Comparison of ENCODE assay signal across 8 cellular contexts in genomic region chr2:67840460-67841068, GRCh38.
A peak's percentile ranks its signal among the peaks of the same experiment; 100 is the strongest.
DNase-seq lines count a peak whose midpoint lies in the region; FAIRE-seq and TF ChIP-seq lines count a peak whose summit lies in the region.

No MANE protein-coding gene starts in this region.

- H3K9ac ChIP-seq in OCI-LY1 (ENCODE audit: low read length), result no peak overlapping the region

- H3K36me3 ChIP-seq in OCI-LY1 (ENCODE audit: insufficient read depth, low read length) (no peaks in the 10 kb centered on the region), breast epithelium (no peaks in the 10 kb centered on the region)

- H3K4me2 ChIP-seq in OCI-LY1 (ENCODE audit: low read length), result no peak overlapping the region

- no peaks in the 10 kb centered on the region for H3K79me2 ChIP-seq in OCI-LY1 (ENCODE audit: insufficient read depth, low read length)

- DNase-seq in D721Med (ENCODE audit: insufficient read length, low spot score) (peak; percentile 33), GM19240 (ENCODE audit: insufficient read length, low spot score) (peak; percentile 4), HPDE6-E6E7 (ENCODE audit: extremely low spot score) (peak; percentile 60), breast epithelium (ENCODE audit: low spot score in 2 of 2) (peak; percentile 28 to 62), islet precursor cell (peak; percentile 81)
- peak; percentile 8 to 19 for DNase-seq in stimulated activated CD4-positive, alpha-beta T cell treated with anti-CD3 and anti-CD28 coated beads, Interleukin-2, amount 100 ng/mL, for 48 hours
- DNase-seq in stimulated activated naive CD4-positive, alpha-beta T cell (lab: John Stamatoyannopoulos, UW), result no peak

- H2AFZ ChIP-seq in OCI-LY1 (ENCODE audit: low read length), result no peak overlapping the region

- no peaks in the 10 kb centered on the region for H3K4me1 ChIP-seq in OCI-LY1 (ENCODE audit: insufficient read depth, low read length, severe bottlenecking)
- no peaks in the 10 kb centered on the region for H3K4me1 ChIP-seq in breast epithelium

- TF ChIP-seq CTCF in D721Med (IDR thresholded peaks at IDR 0.05; ENCODE audit: insufficient read depth, missing control alignments) (peak; percentile 81), OCI-LY1 (IDR thresholded peaks at IDR 0.05; ENCODE audit: low read length) (peak; percentile 68; the same call in 1 of the 2 replicates), breast epithelium (IDR thresholded peaks at IDR 0.05) (peak in 2 of 3 donors; percentile 62 to 83)

- no peak for TF ChIP-seq POLR2A in breast epithelium (IDR thresholded peaks at IDR 0.05)

- H3F3A ChIP-seq in OCI-LY1 (ENCODE audit: insufficient read depth, low read length), result no peaks in the 10 kb centered on the region

- intact Hi-C loops in breast epithelium (cut with DNase I; ENCODE audit: low total_unique reads), result no loop called here

- FAIRE-seq in D721Med (lab: Jason Lieb, UNC), result no peak

- no peaks in the 10 kb centered on the region for H3K9me3 ChIP-seq in OCI-LY1 (ENCODE audit: low read length)
- H3K9me3 ChIP-seq in breast epithelium, result no peaks in the 10 kb centered on the region

- H3K27ac ChIP-seq in OCI-LY1 (ENCODE audit: low read depth, low read length, poor library complexity, severe bottlenecking), result no peak overlapping the region
- no peak overlapping the region for H3K27ac ChIP-seq in breast epithelium

- H3K27me3 ChIP-seq in OCI-LY1 (ENCODE audit: insufficient read depth, low read length) (no peaks in the 10 kb centered on the region), breast epithelium (no peaks in the 10 kb centered on the region)

- no peaks in the 10 kb centered on the region for H3K9me2 ChIP-seq in OCI-LY1 (ENCODE audit: low read depth, low read length)

- H3K4me3 ChIP-seq in OCI-LY1 (ENCODE audit: low read depth, low read length, poor library complexity, severe bottlenecking) (no peak overlapping the region), breast epithelium (no peak overlapping the region)

- H4K20me1 ChIP-seq in OCI-LY1 (ENCODE audit: insufficient read depth, low read length), result no peaks in the 10 kb centered on the region

Comparison
In these comparisons a context has a peak if more than half of its experiments do, and no peak if none do; other contexts are left out.
1. DNase-seq: peak in D721Med (single experiment), GM19240 (single experiment), HPDE6-E6E7 (single experiment), breast epithelium (2 of 2), islet precursor cell (single experiment) and stimulated activated CD4-positive, alpha-beta T cell treated with anti-CD3 and anti-CD28 coated beads, Interleukin-2, amount 100 ng/mL, for 48 hours (2 of 2); none in stimulated activated naive CD4-positive, alpha-beta T cell (0 of 6).
2. Peak in every context shown above with its lines, with median percentiles within 50 percentile points of each other: CTCF ChIP-seq.